ENCODE assay signal across 1 cellular context in the genomic region with DNA sequence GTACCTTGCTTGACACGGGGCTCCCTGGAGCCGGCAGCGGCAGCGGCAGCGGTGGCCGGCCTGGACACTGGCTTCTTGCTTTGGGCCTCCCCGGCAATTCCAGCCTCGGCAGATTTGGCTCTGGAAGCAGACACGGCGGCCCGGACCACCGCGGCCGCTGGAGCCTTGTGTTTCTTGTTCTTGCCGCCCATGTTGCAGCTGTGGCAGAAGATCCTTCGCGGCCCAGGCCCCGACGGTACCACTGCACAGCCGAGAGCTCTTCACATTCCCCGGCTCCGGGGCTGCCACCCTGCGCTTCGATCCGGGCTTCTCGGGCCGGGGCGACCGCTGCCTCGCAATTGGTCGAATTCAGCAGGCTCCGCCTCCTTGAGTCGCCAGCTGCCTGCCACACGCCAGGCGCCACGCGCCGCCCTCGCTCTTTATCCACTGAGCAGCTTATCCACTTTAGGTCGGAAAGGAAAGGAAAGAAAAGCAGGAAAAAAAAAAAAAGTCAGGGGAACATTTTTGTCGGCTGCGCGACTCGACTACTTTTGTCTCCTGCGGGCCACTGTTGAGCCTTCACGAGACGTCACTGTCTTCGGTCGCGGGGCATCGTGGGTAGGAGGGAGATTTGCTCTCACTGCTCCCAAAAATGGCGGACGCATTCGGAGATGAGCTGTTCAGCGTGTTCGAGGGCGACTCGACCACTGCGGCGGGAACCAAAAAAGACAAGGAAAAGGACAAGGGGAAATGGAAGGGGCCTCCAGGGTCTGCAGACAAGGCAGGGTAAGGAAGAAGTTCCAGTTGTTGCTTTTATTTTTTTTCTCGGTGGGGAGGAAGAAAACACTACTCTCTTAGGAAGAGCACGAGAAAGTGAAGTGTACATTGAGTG.
TF ChIP-seq lines count a peak whose summit lies in the region.

Gene DHX29 (minus strand): TSS at position 312 of the 871 bp plus-strand sequence. CDS start 121 bp downstream, at position 191.
Gene MTREX (plus strand): TSS at position 607 of the 871 bp plus-strand sequence. CDS start 25 bp downstream, at position 632.

TF ChIP-seq in HEK293, 187 proteins besides CTCF, POLR2A, EP300 and RAD21 (continued from another document and continues in another):
- no peak for TF ChIP-seq ZNF292 (tag by site-specific recombination; IDR thresholded peaks at IDR 0.05; ENCODE audit: borderline replicate concordance, low read depth)
- TF ChIP-seq ZBTB49 (tag by site-specific recombination; IDR thresholded peaks at IDR 0.05; ENCODE audit: low read depth): no peak
- TF ChIP-seq ZNF521 (tag by site-specific recombination; IDR thresholded peaks at IDR 0.05): no peak
- TF ChIP-seq REPIN1 (tag by site-specific recombination; IDR thresholded peaks at IDR 0.05; ENCODE audit: low read depth): no peak
- TF ChIP-seq ZNF610 (tag by site-specific recombination; IDR thresholded peaks at IDR 0.05; ENCODE audit: borderline replicate concordance): 0 out of 2 replicates have a peak, but pooled peaks have one; percentile 55
- no peak for TF ChIP-seq ZNF302 (tag by site-specific recombination; IDR thresholded peaks at IDR 0.05; ENCODE audit: low read depth)
- no peak for TF ChIP-seq ZNF488 (tag by site-specific recombination; IDR thresholded peaks at IDR 0.05)
- TF ChIP-seq ZNF18 (tag by site-specific recombination; IDR thresholded peaks at IDR 0.05): no peak
- no peak for TF ChIP-seq ZNF266 (tag by site-specific recombination; IDR thresholded peaks at IDR 0.05; ENCODE audit: low read depth)
- TF ChIP-seq ZNF785 (tag by site-specific recombination; IDR thresholded peaks at IDR 0.05): no peak
- TF ChIP-seq ZFP37 (tag by site-specific recombination; IDR thresholded peaks at IDR 0.05): peak; percentile 81
- 0 out of 2 replicates have a peak, but pooled peaks have one; percentile 13 for TF ChIP-seq KLF7 (tag by site-specific recombination; IDR thresholded peaks at IDR 0.05; ENCODE audit: borderline replicate concordance)
- TF ChIP-seq PRDM2 (tag by site-specific recombination; IDR thresholded peaks at IDR 0.05; ENCODE audit: borderline replicate concordance): no peak
- no peak for TF ChIP-seq RBAK (tag by site-specific recombination; IDR thresholded peaks at IDR 0.05)
- no peak for TF ChIP-seq ZNF248 (tag by site-specific recombination; IDR thresholded peaks at IDR 0.05)
- no peak for TF ChIP-seq ZNF624 (tag by site-specific recombination; IDR thresholded peaks at IDR 0.05)
- 0 out of 2 replicates have a peak, but pooled peaks have one; percentile 34 for TF ChIP-seq ZNF843 (tag by site-specific recombination; IDR thresholded peaks at IDR 0.05)
- 0 out of 2 replicates have a peak, but pooled peaks have one; percentile 31 for TF ChIP-seq EGR2 (tag by site-specific recombination; IDR thresholded peaks at IDR 0.05; ENCODE audit: low read depth)
- TF ChIP-seq KLF9 (tag by site-specific recombination; IDR thresholded peaks at IDR 0.05; ENCODE audit: low read depth): no peak
- no peak for TF ChIP-seq ZNF16 (tag by site-specific recombination; IDR thresholded peaks at IDR 0.05; ENCODE audit: low read depth)
- TF ChIP-seq ZNF626 (tag by site-specific recombination; IDR thresholded peaks at IDR 0.05): no peak
- no peak for TF ChIP-seq ZNF830 (tag by site-specific recombination; IDR thresholded peaks at IDR 0.05; ENCODE audit: low read depth)
- TF ChIP-seq ZNF169 (tag by site-specific recombination; IDR thresholded peaks at IDR 0.05): no peak
- no peak for TF ChIP-seq ZNF155 (tag by site-specific recombination; IDR thresholded peaks at IDR 0.05)
- no peak for TF ChIP-seq ZNF223 (tag by site-specific recombination; IDR thresholded peaks at IDR 0.05)
- TF ChIP-seq, protein P1, sequence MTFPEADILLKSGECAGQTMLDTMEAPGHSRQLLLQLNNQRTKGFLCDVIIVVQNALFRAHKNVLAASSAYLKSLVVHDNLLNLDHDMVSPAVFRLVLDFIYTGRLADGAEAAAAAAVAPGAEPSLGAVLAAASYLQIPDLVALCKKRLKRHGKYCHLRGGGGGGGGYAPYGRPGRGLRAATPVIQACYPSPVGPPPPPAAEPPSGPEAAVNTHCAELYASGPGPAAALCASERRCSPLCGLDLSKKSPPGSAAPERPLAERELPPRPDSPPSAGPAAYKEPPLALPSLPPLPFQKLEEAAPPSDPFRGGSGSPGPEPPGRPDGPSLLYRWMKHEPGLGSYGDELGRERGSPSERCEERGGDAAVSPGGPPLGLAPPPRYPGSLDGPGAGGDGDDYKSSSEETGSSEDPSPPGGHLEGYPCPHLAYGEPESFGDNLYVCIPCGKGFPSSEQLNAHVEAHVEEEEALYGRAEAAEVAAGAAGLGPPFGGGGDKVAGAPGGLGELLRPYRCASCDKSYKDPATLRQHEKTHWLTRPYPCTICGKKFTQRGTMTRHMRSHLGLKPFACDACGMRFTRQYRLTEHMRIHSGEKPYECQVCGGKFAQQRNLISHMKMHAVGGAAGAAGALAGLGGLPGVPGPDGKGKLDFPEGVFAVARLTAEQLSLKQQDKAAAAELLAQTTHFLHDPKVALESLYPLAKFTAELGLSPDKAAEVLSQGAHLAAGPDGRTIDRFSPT (tag by site-specific recombination; IDR thresholded peaks at IDR 0.05): peak; percentile 93
- TF ChIP-seq ZNF544 (tag by site-specific recombination; IDR thresholded peaks at IDR 0.05): no peak
- TF ChIP-seq ZBTB20 (tag by site-specific recombination; IDR thresholded peaks at IDR 0.05): peak; percentile 97
- TF ChIP-seq ZNF704 (tag by site-specific recombination; IDR thresholded peaks at IDR 0.05): no peak
- TF ChIP-seq ZNF645 (tag by site-specific recombination; IDR thresholded peaks at IDR 0.05): no peak
- TF ChIP-seq FEZF1 (tag by site-specific recombination; IDR thresholded peaks at IDR 0.05): peak; percentile 72
- no peak for TF ChIP-seq ZNF473 (tag by site-specific recombination; IDR thresholded peaks at IDR 0.05)
- peak; percentile 87 for TF ChIP-seq ZNF341 (tag by site-specific recombination; IDR thresholded peaks at IDR 0.05; ENCODE audit: low read depth)
- TF ChIP-seq ZNF350 (tag by site-specific recombination; IDR thresholded peaks at IDR 0.05): no peak
- no peak for TF ChIP-seq OSR2 (tag by site-specific recombination; IDR thresholded peaks at IDR 0.05)
- no peak for TF ChIP-seq ZNF530 (tag by site-specific recombination; IDR thresholded peaks at IDR 0.05; ENCODE audit: low read depth)
- no peak for TF ChIP-seq MEIS1 (CRISPR knock-in tag; IDR thresholded peaks at IDR 0.05; ENCODE audit: borderline replicate concordance)
- no peak for TF ChIP-seq ZBTB44 (tag by site-specific recombination; IDR thresholded peaks at IDR 0.05)
- no peak for TF ChIP-seq ZNF311 (tag by site-specific recombination; IDR thresholded peaks at IDR 0.05; ENCODE audit: borderline replicate concordance)
- peak; percentile 12; the same call in 1 of the 2 replicates for TF ChIP-seq GLIS1 (tag by site-specific recombination; IDR thresholded peaks at IDR 0.05)
- TF ChIP-seq PRDM1 (tag by site-specific recombination; IDR thresholded peaks at IDR 0.05): peak; percentile 96
- no peak for TF ChIP-seq ZBTB7A (tag by site-specific recombination; IDR thresholded peaks at IDR 0.05; ENCODE audit: low read depth)
- peak; percentile 99 for TF ChIP-seq IKZF3 (tag by site-specific recombination; IDR thresholded peaks at IDR 0.05)
